ENCODE assay signal across 9 cellular contexts in the genomic region with DNA sequence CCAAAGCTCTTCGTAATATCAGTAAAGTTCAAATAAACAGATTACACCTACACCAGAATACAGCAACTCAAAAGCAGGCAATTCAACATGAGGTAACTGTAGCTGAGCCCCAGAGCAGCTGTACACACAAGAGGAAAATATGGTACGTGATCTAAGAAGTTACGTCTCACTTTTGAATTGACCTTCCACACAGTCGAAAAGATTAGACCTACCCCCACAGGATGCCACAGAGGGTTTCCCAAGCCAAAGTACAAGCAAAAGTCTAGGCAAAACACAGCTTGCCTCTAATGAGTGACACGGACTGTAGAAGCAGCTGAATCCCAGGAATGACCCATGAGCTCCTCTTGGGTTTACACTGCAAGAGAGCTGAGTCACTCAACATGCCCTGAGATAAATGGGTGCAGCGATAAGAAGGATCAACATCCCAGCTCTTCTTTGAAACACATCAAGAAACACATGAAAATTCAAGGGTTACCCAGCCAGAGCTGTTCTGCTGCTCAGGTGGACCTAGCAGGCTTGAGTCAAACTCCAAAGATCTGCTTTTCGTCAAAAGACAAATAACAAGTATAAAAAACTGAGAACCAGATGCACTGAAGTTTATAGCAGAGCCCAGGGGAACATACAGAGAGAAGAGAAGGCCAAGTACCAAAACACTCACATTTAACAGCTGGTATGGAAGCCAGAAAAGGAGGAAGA. TPM values are rescaled to one million over a fixed set of nuclear protein-coding genes. Genes with fewer than 3 reads are reported as not detected.
DNase-seq lines count a peak whose midpoint lies in the region; ATAC-seq and FAIRE-seq lines count a peak whose summit lies in the region.
"Had no signal": no experiment of that assay in that cellular context is flagged by ENCODE, and none has a peak within 500 bp of the region (broad histone marks: within the 10 kb centered on the region; RNA-seq: fewer than 3 reads in every experiment).

No MANE protein-coding gene starts in this region.

- H3K36me3 Mint-ChIP-seq in activated T-helper 17 cell treated with anti-CD3 and anti-CD28 coated beads, Interleukin-2, amount 50 U/mL, for 72 hours (ENCODE audit: low read depth): peaks cover 6% of the 10 kb centered on the region

- H3K4me3 ChIP-seq in skeletal muscle tissue (ENCODE audit: low read length in 3 of 3): peak overlapping the region in 1 of 3 donors; percentile 26
- H3K4me3 ChIP-seq in H7 (ENCODE audit: insufficient read depth, low read depth, low read length): no peak overlapping the region

- H3K9ac ChIP-seq in skeletal muscle tissue (ENCODE audit: low read depth in 1 of 3, low read length in 3 of 3): no peak overlapping the region

- H3K27me3 ChIP-seq in skeletal muscle tissue (ENCODE audit: control insufficient read depth in 3 of 3, insufficient read depth in 3 of 3, low read length in 3 of 3): no peaks in the 10 kb centered on the region
- no peaks in the 10 kb centered on the region for H3K27me3 ChIP-seq in H7 (ENCODE audit: control insufficient read depth, insufficient read depth, low read length)

- FAIRE-seq in frontal cortex (lab: Jason Lieb, UNC): no peak

- no peaks in the 10 kb centered on the region for H3K9me3 Mint-ChIP-seq in activated T-helper 17 cell treated with anti-CD3 and anti-CD28 coated beads, Interleukin-2, amount 50 U/mL, for 72 hours

- ATAC-seq in HG03196 (IDR thresholded peaks at IDR 0.05; ENCODE audit: unreplicated experiment): peak; percentile 3
- ATAC-seq in activated T-helper 17 cell treated with anti-CD3 and anti-CD28 coated beads, Interleukin-2, amount 50 U/mL, for 72 hours (replicated peaks): no peak
- peak; percentile 33 to 63 for ATAC-seq in left cardiac atrium

- peak overlapping the region; percentile 72 for H3K27ac ChIP-seq in skeletal muscle tissue (ENCODE audit: low read depth, low read length)

- peak overlapping the region; percentile 11 for H3K4me3 Mint-ChIP-seq in activated T-helper 17 cell treated with anti-CD3 and anti-CD28 coated beads, Interleukin-2, amount 50 U/mL, for 72 hours

- H3K4me1 Mint-ChIP-seq in activated T-helper 17 cell treated with anti-CD3 and anti-CD28 coated beads, Interleukin-2, amount 50 U/mL, for 72 hours: peaks cover 34% of the 10 kb centered on the region

- H3K36me3 ChIP-seq in skeletal muscle tissue (ENCODE audit: control insufficient read depth in 3 of 3, insufficient read depth in 3 of 3, low read length in 3 of 3) (no peaks in the 10 kb centered on the region), H7 (replicated peaks; ENCODE audit: control insufficient read depth, insufficient read depth, low read length) (no peaks in the 10 kb centered on the region)

- peak overlapping the region; percentile 14 for H3K27ac Mint-ChIP-seq in activated T-helper 17 cell treated with anti-CD3 and anti-CD28 coated beads, Interleukin-2, amount 50 U/mL, for 72 hours

- no peaks in the 10 kb centered on the region for H3K27me3 Mint-ChIP-seq in activated T-helper 17 cell treated with anti-CD3 and anti-CD28 coated beads, Interleukin-2, amount 50 U/mL, for 72 hours

- H3K4me1 ChIP-seq in skeletal muscle tissue (ENCODE audit: control insufficient read depth in 3 of 3, insufficient read depth in 3 of 3, low read length in 3 of 3): peaks cover 41 to 66% (median 41%) of the 10 kb centered on the region in 3 donors

- DNase-seq in left cardiac atrium: no peak
- no peak for DNase-seq in NCI-H748 treated with DMSO at 0.1 percent for 48 hours (lab: John Stamatoyannopoulos, UW)
- DNase-seq in frontal cortex (ENCODE audit: low spot score in 2 of 2): no peak
- no peak for DNase-seq in glomerular visceral epithelial cell (ENCODE audit: extremely low spot score)
- no peak for DNase-seq in H7
- DNase-seq: NCI-H526 had no signal

- intact Hi-C loops in left cardiac atrium (cut with DNase I): no loop called here

- no peaks in the 10 kb centered on the region for H3K9me3 ChIP-seq in skeletal muscle tissue (ENCODE audit: control insufficient read depth in 3 of 3, low read length in 3 of 3)

RNA-seq across cellular contexts. Expression of a gene that starts 9.7 kb away (rescaled TPM):
- 10 to 100 TPM; 26.0 to 38.4 TPM for total RNA-seq in activated T-helper 17 cell treated with anti-CD3 and anti-CD28 coated beads, Interleukin-2, amount 50 U/mL, for 72 hours
- total RNA-seq in left cardiac atrium (10 to 100 TPM; 41.5 to 80.1 TPM), skeletal muscle tissue (12.5 TPM), frontal cortex (0.82 TPM)
- 11.4 and 13.0 TPM in 2 replicates for total RNA-seq in H7 (2014; rRNA removed; shearing (Covaris generic))
